Comparison of ENCODE assay signal across 8 cellular contexts in genomic region chr9:105053209-105053652, GRCh38.
DNase-seq lines count a peak whose midpoint lies in the region; ATAC-seq lines count a peak whose summit lies in the region.

No MANE protein-coding gene starts in this region.

- H3K27me3 ChIP-seq in CD8-positive, alpha-beta memory T cell (ENCODE audit: insufficient read depth, low read length, poor library complexity, severe bottlenecking) = no peaks in the 10 kb centered on the region

- POLR2A ChIA-PET in CD8-positive, alpha-beta memory T cell (lab: Charles Lee) = no interaction called here

- H3K4me3 ChIP-seq in CD8-positive, alpha-beta memory T cell (ENCODE audit: low read length) = no peak overlapping the region

- H3K27ac Mint-ChIP-seq in natural killer cell treated with Interleukin-12 subunit alpha and Interleukin-12 subunit beta and Interleukin-15 and Interleukin-18, amount 100 ng/mL, for 72 hours = peak overlapping the region; percentile 71 to 95
- H3K27ac Mint-ChIP-seq in CD8-positive, alpha-beta memory T cell = no peak overlapping the region

- H3K4me1 ChIP-seq in CD8-positive, alpha-beta memory T cell (ENCODE audit: insufficient read depth, low read length) = peaks cover 21% of the 10 kb centered on the region

- no peak overlapping the region for H3K4me3 Mint-ChIP-seq in activated T-cell treated with anti-CD3 and anti-CD28 coated beads, Interleukin-2, amount 50 U/mL, for 4 hours
- peak overlapping the region; percentile 65 for H3K4me3 Mint-ChIP-seq in natural killer cell treated with Interleukin-12 subunit alpha and Interleukin-12 subunit beta and Interleukin-15 and Interleukin-18, amount 100 ng/mL, for 72 hours
- H3K4me3 Mint-ChIP-seq in CD8-positive, alpha-beta memory T cell = no peak overlapping the region

- no peaks in the 10 kb centered on the region for H3K9me3 ChIP-seq in CD8-positive, alpha-beta memory T cell (ENCODE audit: low read length)

- ATAC-seq in GM18861 (IDR thresholded peaks at IDR 0.05; ENCODE audit: unreplicated experiment) (peak; percentile 78), HG03432 (IDR thresholded peaks at IDR 0.05; ENCODE audit: unreplicated experiment) (peak; percentile 92), left ventricle myocardium superior (no peak), GM21447 (IDR thresholded peaks at IDR 0.05; ENCODE audit: unreplicated experiment) (no peak)
- ATAC-seq in activated T-cell treated with anti-CD3 and anti-CD28 coated beads, Interleukin-2, amount 50 U/mL, for 4 hours = peak; percentile 93 to 95
- ATAC-seq in natural killer cell treated with Interleukin-12 subunit alpha and Interleukin-12 subunit beta and Interleukin-15 and Interleukin-18, amount 100 ng/mL, for 72 hours = peak; percentile 96

- no peaks in the 10 kb centered on the region for H3K9me3 Mint-ChIP-seq in activated T-cell treated with anti-CD3 and anti-CD28 coated beads, Interleukin-2, amount 50 U/mL, for 4 hours
- no peaks in the 10 kb centered on the region for H3K9me3 Mint-ChIP-seq in natural killer cell treated with Interleukin-12 subunit alpha and Interleukin-12 subunit beta and Interleukin-15 and Interleukin-18, amount 100 ng/mL, for 72 hours
- H3K9me3 Mint-ChIP-seq in CD8-positive, alpha-beta memory T cell = no peaks in the 10 kb centered on the region

- CTCF ChIA-PET in CD8-positive, alpha-beta memory T cell (lab: Charles Lee) = no interaction called here

- intact Hi-C loops in left ventricle myocardium superior (cut with micrococcal nuclease) = no loop called here

- H3K4me1 Mint-ChIP-seq in activated T-cell treated with anti-CD3 and anti-CD28 coated beads, Interleukin-2, amount 50 U/mL, for 4 hours (ENCODE audit: low read depth) = peaks cover 28% of the 10 kb centered on the region
- H3K4me1 Mint-ChIP-seq in natural killer cell treated with Interleukin-12 subunit alpha and Interleukin-12 subunit beta and Interleukin-15 and Interleukin-18, amount 100 ng/mL, for 72 hours (ENCODE audit: low read depth in 2 of 2) = peaks cover 18 to 24% of the 10 kb centered on the region in 2 donors
- peaks cover 0 to 5% (median 0%) of the 10 kb centered on the region in 3 donors for H3K4me1 Mint-ChIP-seq in CD8-positive, alpha-beta memory T cell

- no peaks in the 10 kb centered on the region for H3K36me3 Mint-ChIP-seq in activated T-cell treated with anti-CD3 and anti-CD28 coated beads, Interleukin-2, amount 50 U/mL, for 4 hours (ENCODE audit: insufficient read depth)
- H3K36me3 Mint-ChIP-seq in natural killer cell treated with Interleukin-12 subunit alpha and Interleukin-12 subunit beta and Interleukin-15 and Interleukin-18, amount 100 ng/mL, for 72 hours = no peaks in the 10 kb centered on the region
- H3K36me3 Mint-ChIP-seq in CD8-positive, alpha-beta memory T cell = no peaks in the 10 kb centered on the region

- DNase-seq in activated T-cell treated with anti-CD3 and anti-CD28 coated beads, Interleukin-2, amount 50 U/mL, for 4 hours = peak; percentile 21
- peak; percentile 76 for DNase-seq in natural killer cell treated with Interleukin-12 subunit alpha and Interleukin-12 subunit beta and Interleukin-15 and Interleukin-18, amount 100 ng/mL, for 72 hours (ENCODE audit: low spot score)
- DNase-seq in left ventricle myocardium superior (no peak), NCI-H146 treated with DMSO at 0.1 percent for 48 hours (lab: John Stamatoyannopoulos, UW; ENCODE audit: unreplicated experiment) (no peak)
- no peak for DNase-seq in CD8-positive, alpha-beta memory T cell

- H3K27ac ChIP-seq in CD8-positive, alpha-beta memory T cell (ENCODE audit: low read depth, low read length) = no peak overlapping the region

- H3K36me3 ChIP-seq in CD8-positive, alpha-beta memory T cell (ENCODE audit: insufficient read depth, low read length) = no peaks in the 10 kb centered on the region

- H3K27me3 Mint-ChIP-seq in activated T-cell treated with anti-CD3 and anti-CD28 coated beads, Interleukin-2, amount 50 U/mL, for 4 hours (ENCODE audit: low read depth) = no peaks in the 10 kb centered on the region
- H3K27me3 Mint-ChIP-seq in natural killer cell treated with Interleukin-12 subunit alpha and Interleukin-12 subunit beta and Interleukin-15 and Interleukin-18, amount 100 ng/mL, for 72 hours = peaks cover 12 to 19% of the 10 kb centered on the region in 2 donors
- H3K27me3 Mint-ChIP-seq in CD8-positive, alpha-beta memory T cell = no peaks in the 10 kb centered on the region

Comparison
In these comparisons a context has a peak if more than half of its experiments do, and no peak if none do; other contexts are left out.
1. ATAC-seq: peak in GM18861 (single experiment), HG03432 (single experiment), activated T-cell treated with anti-CD3 and anti-CD28 coated beads, Interleukin-2, amount 50 U/mL, for 4 hours (2 of 2) and natural killer cell treated with Interleukin-12 subunit alpha and Interleukin-12 subunit beta and Interleukin-15 and Interleukin-18, amount 100 ng/mL, for 72 hours (2 of 2); none in left ventricle myocardium superior (single experiment) and GM21447 (single experiment).
2. DNase-seq: peak in activated T-cell treated with anti-CD3 and anti-CD28 coated beads, Interleukin-2, amount 50 U/mL, for 4 hours (single experiment) and natural killer cell treated with Interleukin-12 subunit alpha and Interleukin-12 subunit beta and Interleukin-15 and Interleukin-18, amount 100 ng/mL, for 72 hours (single experiment); none in left ventricle myocardium superior (single experiment), NCI-H146 treated with DMSO at 0.1 percent for 48 hours (single experiment) and CD8-positive, alpha-beta memory T cell (0 of 5).
3. H3K27ac Mint-ChIP-seq: peak in natural killer cell treated with Interleukin-12 subunit alpha and Interleukin-12 subunit beta and Interleukin-15 and Interleukin-18, amount 100 ng/mL, for 72 hours (2 of 2); none in CD8-positive, alpha-beta memory T cell (0 of 8).